11 cellular contexts compared by ENCODE assay signal in genomic region chr7:116315803-116316202, GRCh38.
DNase-seq lines count a peak whose midpoint lies in the region; ATAC-seq and TF ChIP-seq lines count a peak whose summit lies in the region.
"Had no signal": no experiment of that assay in that cellular context is flagged by ENCODE, and none has a peak within 500 bp of the region (broad histone marks: within the 10 kb centered on the region; RNA-seq: fewer than 3 reads in every experiment).

No MANE protein-coding gene starts in this region.

- CTCF ChIA-PET in activated naive CD4-positive, alpha-beta T cell treated with anti-CD3 and anti-CD28 coated beads, Interleukin-2, amount 10 ng/mL, durations not matched to agents 7 days and 5 days (lab: Charles Lee) = no interaction called here
- CTCF ChIA-PET in activated CD4-positive, alpha-beta T cell treated with anti-CD3 and anti-CD28 coated beads for 36 hours (lab: Charles Lee) = no interaction called here

- H3K27me3 Mint-ChIP-seq in activated naive CD4-positive, alpha-beta T cell treated with anti-CD3 and anti-CD28 coated beads, Interleukin-2, amount 10 ng/mL, durations not matched to agents 7 days and 5 days = peaks cover 4% of the 10 kb centered on the region
- H3K27me3 Mint-ChIP-seq in H9 (ENCODE audit: low read depth) = no peaks in the 10 kb centered on the region
- H3K27me3 Mint-ChIP-seq in activated CD4-positive, alpha-beta T cell treated with anti-CD3 and anti-CD28 coated beads for 36 hours = peaks cover 16% of the 10 kb centered on the region

- H3K18ac ChIP-seq in H9 (ENCODE audit: insufficient read length, low read depth, low read length) = no peak overlapping the region

- no peak overlapping the region for H2BK20ac ChIP-seq in H9 (ENCODE audit: low read depth, low read length, poor library complexity, severe bottlenecking)

- POLR2A ChIA-PET in activated CD4-positive, alpha-beta T cell treated with anti-CD3 and anti-CD28 coated beads for 36 hours (lab: Charles Lee) = no interaction called here

- H3K4me1 Mint-ChIP-seq in activated naive CD4-positive, alpha-beta T cell treated with anti-CD3 and anti-CD28 coated beads, Interleukin-2, amount 10 ng/mL, durations not matched to agents 7 days and 5 days = no peaks in the 10 kb centered on the region
- peaks cover 14 to 19% of the 10 kb centered on the region in 2 experiments for H3K4me1 Mint-ChIP-seq in H9
- peaks cover 17% of the 10 kb centered on the region for H3K4me1 Mint-ChIP-seq in activated CD4-positive, alpha-beta T cell treated with anti-CD3 and anti-CD28 coated beads for 36 hours

- no peak overlapping the region for H3K4me3 Mint-ChIP-seq in activated naive CD4-positive, alpha-beta T cell treated with anti-CD3 and anti-CD28 coated beads, Interleukin-2, amount 10 ng/mL, durations not matched to agents 7 days and 5 days
- no peak overlapping the region for H3K4me3 Mint-ChIP-seq in H9
- H3K4me3 Mint-ChIP-seq in activated CD4-positive, alpha-beta T cell treated with anti-CD3 and anti-CD28 coated beads for 36 hours = no peak overlapping the region

- no peak overlapping the region for H4K8ac ChIP-seq in H9 (replicated peaks; ENCODE audit: insufficient read length, low read depth, low read length)

- H3K4me1 ChIP-seq in fibroblast of lung (ENCODE audit: control insufficient read depth, extremely low read depth, insufficient read depth, low read length) (peaks cover 9% of the 10 kb centered on the region), H9 (ENCODE audit: insufficient read depth, low read length) (no peaks in the 10 kb centered on the region)

- H2AFZ ChIP-seq in fibroblast of lung (ENCODE audit: low read length) (no peak overlapping the region), H9 (ENCODE audit: low read length) (no peak overlapping the region)

- H4K91ac ChIP-seq in H9 (ENCODE audit: insufficient read length, low read depth, low read length) = no peak overlapping the region

- H3K27me3 ChIP-seq in GM06990 (replicated peaks; ENCODE audit: control insufficient read depth, insufficient read depth, low read length) = no peaks in the 10 kb centered on the region
- no peaks in the 10 kb centered on the region for H3K27me3 ChIP-seq in fibroblast of lung (ENCODE audit: control insufficient read depth, insufficient read depth, low read length)
- H3K27me3 ChIP-seq in H9 (ENCODE audit: insufficient read depth, low read length) = no peaks in the 10 kb centered on the region

- H3K27ac Mint-ChIP-seq in activated naive CD4-positive, alpha-beta T cell treated with anti-CD3 and anti-CD28 coated beads, Interleukin-2, amount 10 ng/mL, durations not matched to agents 7 days and 5 days = no peak overlapping the region
- no peak overlapping the region for H3K27ac Mint-ChIP-seq in H9
- no peak overlapping the region for H3K27ac Mint-ChIP-seq in activated CD4-positive, alpha-beta T cell treated with anti-CD3 and anti-CD28 coated beads for 36 hours

- no peak overlapping the region for H2AK5ac ChIP-seq in H9 (ENCODE audit: insufficient read length, low read length)

- H4K5ac ChIP-seq in H9 (ENCODE audit: insufficient read length, low read depth, low read length) = no peak overlapping the region

- H3K56ac ChIP-seq in H9 (ENCODE audit: insufficient read length, low read depth, low read length) = no peak overlapping the region

- WGBS in H9 (ENCODE audit: extremely low coverage, insufficient read length, low lambda C conversion rate) = no CpG with 5 or more reads among the region's 3 CpGs

- no peak overlapping the region for H3K4ac ChIP-seq in H9 (ENCODE audit: low read depth, low read length)

- H3K9me3 Mint-ChIP-seq in activated naive CD4-positive, alpha-beta T cell treated with anti-CD3 and anti-CD28 coated beads, Interleukin-2, amount 10 ng/mL, durations not matched to agents 7 days and 5 days = no peaks in the 10 kb centered on the region
- peaks cover 3 to 5% of the 10 kb centered on the region in 2 experiments for H3K9me3 Mint-ChIP-seq in H9
- H3K9me3 Mint-ChIP-seq in activated CD4-positive, alpha-beta T cell treated with anti-CD3 and anti-CD28 coated beads for 36 hours (ENCODE audit: low read depth) = peaks cover 2% of the 10 kb centered on the region

- H3K23ac ChIP-seq in H9 (ENCODE audit: insufficient read length, low read depth, low read length) = no peak overlapping the region

- intact Hi-C loops in activated CD4-positive, alpha-beta T cell treated with anti-CD3 and anti-CD28 coated beads for 36 hours (cut with DNase I, micrococcal nuclease) = loop anchor here (2.0 to 10.0 kb wide), 3 partner anchors 27 to 1381 kb away; no protein-coding TSS in a partner anchor

- no peak overlapping the region for H2BK120ac ChIP-seq in H9 (ENCODE audit: low read depth, low read length, poor library complexity, severe bottlenecking)

- no peak overlapping the region for H3K14ac ChIP-seq in H9 (ENCODE audit: insufficient read depth, low read length)

- H3K36me3 Mint-ChIP-seq in activated naive CD4-positive, alpha-beta T cell treated with anti-CD3 and anti-CD28 coated beads, Interleukin-2, amount 10 ng/mL, durations not matched to agents 7 days and 5 days = no peaks in the 10 kb centered on the region
- H3K36me3 Mint-ChIP-seq in H9 (ENCODE audit: insufficient read depth in 1 of 3, low read depth in 3 of 3) = peaks cover 0 to 4% (median 3%) of the 10 kb centered on the region in 3 experiments; a peak in 5 of 7 replicates
- H3K36me3 Mint-ChIP-seq in activated CD4-positive, alpha-beta T cell treated with anti-CD3 and anti-CD28 coated beads for 36 hours (ENCODE audit: low read depth) = no peaks in the 10 kb centered on the region

- H3K4me3 ChIP-seq in GM06990 (replicated peaks; ENCODE audit: low read depth, low read length) (no peak overlapping the region), fibroblast of lung (replicated peaks in 1 of 4; ENCODE audit: control extremely low read depth in 1 of 4, insufficient read depth in 1 of 4, low read depth in 3 of 4, low read length in 4 of 4) (no peak overlapping the region)

- H3K9ac ChIP-seq in fibroblast of lung (ENCODE audit: insufficient read depth, low read length) (no peak overlapping the region), H9 (ENCODE audit: extremely low read depth, insufficient read length, low read length) (no peak overlapping the region)

- no peaks in the 10 kb centered on the region for H3K23me2 ChIP-seq in H9 (ENCODE audit: insufficient read length, low read depth, low read length, poor library complexity, severe bottlenecking)

- no peaks in the 10 kb centered on the region for H3K9me3 ChIP-seq in fibroblast of lung (ENCODE audit: control insufficient read depth, insufficient read depth, low read depth, low read length)
- H3K9me3 ChIP-seq in H9 (ENCODE audit: control insufficient read depth, low read depth, low read length) = no peaks in the 10 kb centered on the region

- H3T11ph ChIP-seq in H9 (ENCODE audit: low read length) = no peak overlapping the region

- H3K27ac ChIP-seq in fibroblast of lung (ENCODE audit: insufficient read depth, low read length) = peak overlapping the region; percentile 48
- no peak overlapping the region for H3K27ac ChIP-seq in H9 (ENCODE audit: insufficient read length, low read depth, low read length)

- H3K4me2 ChIP-seq in fibroblast of lung (ENCODE audit: extremely low read depth, insufficient read depth, low read length) (no peak overlapping the region), H9 (ENCODE audit: insufficient read depth, insufficient read length, low read length) (no peak overlapping the region)

- no peak overlapping the region for H2BK15ac ChIP-seq in H9 (ENCODE audit: low read depth, low read length)

- TF ChIP-seq CTCF in GM06990 (IDR thresholded peaks at IDR 0.05; ENCODE audit: insufficient read depth, low read length, poor library complexity, severe bottlenecking) (no peak), fibroblast of lung (conservative IDR thresholded peaks at IDR 0.05 in 1 of 2, IDR thresholded peaks at IDR 0.05 in 1 of 2; ENCODE audit: low read depth in 1 of 2, low read length in 2 of 2) (no peak), H9 (conservative IDR thresholded peaks at IDR 0.05) (no peak)

- no peaks in the 10 kb centered on the region for H3K79me1 ChIP-seq in H9 (ENCODE audit: insufficient read depth, low read depth, low read length, poor library complexity, severe bottlenecking)

- H4K20me1 ChIP-seq in fibroblast of lung (ENCODE audit: control insufficient read depth, extremely low read depth, insufficient read depth, low read length) (no peaks in the 10 kb centered on the region), H9 (ENCODE audit: control insufficient read depth, insufficient read depth, insufficient read length) (no peaks in the 10 kb centered on the region)

- DNase-seq in GM06990 (ENCODE audit: extremely low read depth, insufficient read length) (peak; percentile 9), fibroblast of lung (ENCODE audit: low read depth in 2 of 2) (no peak), cerebellar cortex (ENCODE audit: low spot score) (no peak), H9 (no peak)
- no peak for DNase-seq in activated naive CD4-positive, alpha-beta T cell treated with anti-CD3 and anti-CD28 coated beads, Interleukin-2, amount 10 ng/mL, durations not matched to agents 7 days and 5 days
- DNase-seq in activated CD4-positive, alpha-beta T cell treated with anti-CD3 and anti-CD28 coated beads for 36 hours = no peak
- DNase-seq: effector CD4-positive, alpha-beta T cell; GDM1; NCI-H748 treated with DMSO at 0.1 percent for 48 hours had no signal

- H2BK5ac ChIP-seq in H9 (ENCODE audit: insufficient read length, low read length) = no peak overlapping the region

- no peak overlapping the region for H2BK12ac ChIP-seq in H9 (ENCODE audit: insufficient read length, low read depth, low read length)

- ATAC-seq in GM19455 (IDR thresholded peaks at IDR 0.05; ENCODE audit: unreplicated experiment) = peak; percentile 41
- peak; percentile 29 for ATAC-seq in HG03342 (IDR thresholded peaks at IDR 0.05; ENCODE audit: unreplicated experiment)
- ATAC-seq in activated CD4-positive, alpha-beta T cell treated with anti-CD3 and anti-CD28 coated beads for 36 hours = no peak

- H3K36me3 ChIP-seq in GM06990 (ENCODE audit: control insufficient read depth, insufficient read depth, low read length) (no peaks in the 10 kb centered on the region), fibroblast of lung (ENCODE audit: control insufficient read depth, insufficient read depth, low read length) (no peaks in the 10 kb centered on the region)

- H3K79me2 ChIP-seq in fibroblast of lung (ENCODE audit: control insufficient read depth, insufficient read depth, low read length) (peaks cover 2% of the 10 kb centered on the region), H9 (ENCODE audit: insufficient read depth, low read length) (no peaks in the 10 kb centered on the region)
